ENCODE assay signal across 15 cellular contexts in genomic region chr12:121175383-121176119, GRCh38. TPM values are rescaled to one million over a fixed set of nuclear protein-coding genes. Genes with fewer than 3 reads are reported as not detected.
DNase-seq lines count a peak whose midpoint lies in the region; ATAC-seq and TF ChIP-seq lines count a peak whose summit lies in the region.
"Had no signal": no experiment of that assay in that cellular context is flagged by ENCODE, and none has a peak within 500 bp of the region (broad histone marks: within the 10 kb centered on the region; RNA-seq: fewer than 3 reads in every experiment).

No MANE protein-coding gene starts in this region.

- intact Hi-C loops in sigmoid colon (cut with DNase I) = no loop called here

- no peaks in the 10 kb centered on the region for H4K20me1 ChIP-seq in osteoblast (ENCODE audit: insufficient read depth, low read length)

- no peak overlapping the region for H2AFZ ChIP-seq in osteoblast (ENCODE audit: low read length)

- TF ChIP-seq EP300 in sigmoid colon (IDR thresholded peaks at IDR 0.05) = no peak

- DNase-seq in EL (peak; percentile 33), NOMO-1 treated with dmso at 0.1 percent for 144 hours (lab: John Stamatoyannopoulos, UW; ENCODE audit: unreplicated experiment) (peak; percentile 69), fibroblast of villous mesenchyme (ENCODE audit: low read depth) (peak; percentile 53), osteoblast (ENCODE audit: insufficient read length, low spot score, missing footprints) (peak; percentile 52), sigmoid colon (no peak)
- no peak for DNase-seq in activated CD4-positive, alpha-beta T cell treated with anti-CD3 and anti-CD28 coated beads for 1 hour
- DNase-seq: activated CD4-positive, alpha-beta T cell treated with anti-CD3 and anti-CD28 coated beads, Interleukin-2, amount 10 ng/mL, durations not matched to agents 24 days and 14 days; activated naive CD4-positive, alpha-beta T cell treated with anti-CD3 and anti-CD28 coated beads, Interleukin-2, amount 50 U/mL, for 16 hours; CD4-positive, alpha-beta memory T cell; natural killer cell; NCI-H2107; stimulated activated naive CD4-positive, alpha-beta T cell treated with Interleukin-2 at 50 U/mL for 16 hours had no signal

- TF ChIP-seq POLR2A in sigmoid colon (IDR thresholded peaks at IDR 0.05) = no peak

- TF ChIP-seq CTCF in fibroblast of villous mesenchyme (IDR thresholded peaks at IDR 0.05; ENCODE audit: insufficient read depth, low read depth, low read length) (no peak), osteoblast (IDR thresholded peaks at IDR 0.05; ENCODE audit: extremely low read depth, low read depth, low read length) (no peak), sigmoid colon (IDR thresholded peaks at IDR 0.05) (no peak)

- H3K9me3 ChIP-seq in osteoblast (ENCODE audit: low read depth, low read length) (no peaks in the 10 kb centered on the region), sigmoid colon (no peaks in the 10 kb centered on the region)

- no peaks in the 10 kb centered on the region for H3K79me2 ChIP-seq in osteoblast (ENCODE audit: insufficient read depth, low read length)

- ATAC-seq in activated CD4-positive, CD25-positive, alpha-beta regulatory T cell treated with anti-CD3 and anti-CD28 coated beads, Interleukin-2, amount 50 U/mL, for 24 hours = no peak
- no peak for ATAC-seq in HG03565 (IDR thresholded peaks at IDR 0.05; ENCODE audit: unreplicated experiment)
- ATAC-seq: natural killer cell had no signal

- no peaks in the 10 kb centered on the region for H3K36me3 ChIP-seq in osteoblast (ENCODE audit: insufficient read depth, low read length)
- H3K36me3 ChIP-seq in sigmoid colon = peaks cover 0 to 29% (median 0%) of the 10 kb centered on the region in 4 donors

- H3K27ac ChIP-seq in osteoblast (ENCODE audit: low read depth, low read length) (no peak overlapping the region), sigmoid colon (peak overlapping the region in 1 of 4 donors; percentile 15)
- H3K27ac ChIP-seq: RWPE1 had no signal

- no peak overlapping the region for H3K4me3 ChIP-seq in fibroblast of villous mesenchyme (ENCODE audit: low read depth, low read length)
- H3K4me3 ChIP-seq in osteoblast (ENCODE audit: insufficient read depth, low read length) = no peak overlapping the region
- H3K4me3 ChIP-seq in sigmoid colon = no peak overlapping the region

- no peaks in the 10 kb centered on the region for H3K27me3 ChIP-seq in osteoblast (ENCODE audit: insufficient read depth, low read length)
- H3K27me3 ChIP-seq in sigmoid colon = no peaks in the 10 kb centered on the region

- H3K4me2 ChIP-seq in osteoblast (ENCODE audit: insufficient read depth, low read length) = no peak overlapping the region

- H3K4me1 ChIP-seq in osteoblast (ENCODE audit: insufficient read depth, low read length) (peaks cover 4% of the 10 kb centered on the region), sigmoid colon (peaks cover 0 to 5% (median 0%) of the 10 kb centered on the region in 4 donors)

- 81 to 89% methylated on average over 16 of the region's 16 CpGs for WGBS in sigmoid colon, 2 donors

RNA-seq across cellular contexts. Expression of gene P2RX4, which starts 34.4 kb away (rescaled TPM):
- total RNA-seq in fibroblast of villous mesenchyme (13.5 and 15.1 TPM in 2 replicates), osteoblast (22.1 and 23.5 TPM in 2 replicates), sigmoid colon (10 to 100 TPM; 26.0 to 36.9 (median 33.6) TPM)
- polyA plus RNA-seq in sigmoid colon = 10 to 100 TPM; 37.9 to 84.4 (median 53.5) TPM

RNA-seq across cellular contexts. Expression of gene P2RX7, which starts 42.9 kb away (rescaled TPM):
- total RNA-seq in fibroblast of villous mesenchyme (0.43 and 0.64 TPM in 2 replicates), osteoblast (3.8 and 4.0 TPM in 2 replicates), sigmoid colon (1 to 10 TPM; 3.9 to 8.0 (median 5.0) TPM)
- 1 to 10 TPM in 2 of 3 donors, under 1 TPM in 1; 0.60 to 1.9 (median 1.4) TPM for polyA plus RNA-seq in sigmoid colon

Comparison
In these comparisons a context has a peak if more than half of its experiments do, and no peak if none do; other contexts are left out.
1. DNase-seq: peak in EL (single experiment), NOMO-1 treated with dmso at 0.1 percent for 144 hours (single experiment), fibroblast of villous mesenchyme (single experiment) and osteoblast (single experiment); none in activated CD4-positive, alpha-beta T cell treated with anti-CD3 and anti-CD28 coated beads for 1 hour (single experiment) and sigmoid colon (single experiment).